Comparison of ENCODE assay signal across 26 cellular contexts in genomic region chr15:40510201-40510600, GRCh38. TPM values are rescaled to one million over a fixed set of nuclear protein-coding genes. Genes with fewer than 3 reads are reported as not detected.
DNase-seq lines count a peak whose midpoint lies in the region; ATAC-seq and TF ChIP-seq lines count a peak whose summit lies in the region.
"Had no signal": no experiment of that assay in that cellular context is flagged by ENCODE, and none has a peak within 500 bp of the region (broad histone marks: within the 10 kb centered on the region; RNA-seq: fewer than 3 reads in every experiment).

No MANE protein-coding gene starts in this region.

- WGBS in endodermal cell (ENCODE audit: insufficient coverage in 1 of 2, insufficient read length in 1 of 2), 2 experiments = 95 to 100% methylated on average over 1 to 2 of the region's 2 CpGs

- H3K27me3 ChIP-seq in endodermal cell (ENCODE audit: control insufficient read depth, insufficient read depth, low read length, poor library complexity, severe bottlenecking) = peaks cover 50% of the 10 kb centered on the region
- H3K27me3 ChIP-seq: upper lobe of left lung had no signal

- H3K27ac ChIP-seq in endodermal cell (ENCODE audit: low read depth, low read length) = no peak overlapping the region
- H3K27ac ChIP-seq: cardiac muscle cell, coronary artery, left lung, upper lobe of left lung had no signal

- H3K36me3 ChIP-seq in endodermal cell (ENCODE audit: control insufficient read depth, insufficient read depth, low read length) = no peaks in the 10 kb centered on the region
- H3K36me3 ChIP-seq: cardiac muscle cell, left lung, upper lobe of left lung had no signal

- peaks cover 3% of the 10 kb centered on the region for H3K36me3 Mint-ChIP-seq in T-helper 1 cell treated with Interleukin-12 subunit alpha and Interleukin-12 subunit beta and Interleukin-4 antibody, amounts not matched to agents 30 μg/mL and 1 μg/mL, for 36 hours (ENCODE audit: low read depth)
- H3K36me3 Mint-ChIP-seq in endodermal cell (ENCODE audit: low read depth) (no peaks in the 10 kb centered on the region), nephron (ENCODE audit: low read depth) (no peaks in the 10 kb centered on the region)
- H3K36me3 Mint-ChIP-seq: activated naive CD8-positive, alpha-beta T cell treated with anti-CD3 and anti-CD28 coated beads, Interleukin-2, amount 10 ng/mL, durations not matched to agents 7 days and 5 days had no signal

- H3K9me3 Mint-ChIP-seq in T-helper 1 cell treated with Interleukin-12 subunit alpha and Interleukin-12 subunit beta and Interleukin-4 antibody, amounts not matched to agents 30 μg/mL and 1 μg/mL, for 36 hours = no peaks in the 10 kb centered on the region
- H3K9me3 Mint-ChIP-seq in endodermal cell = no peaks in the 10 kb centered on the region
- H3K9me3 Mint-ChIP-seq in nephron = no peaks in the 10 kb centered on the region
- H3K9me3 Mint-ChIP-seq: activated naive CD8-positive, alpha-beta T cell treated with anti-CD3 and anti-CD28 coated beads, Interleukin-2, amount 10 ng/mL, durations not matched to agents 7 days and 5 days had no signal

- no peak for TF ChIP-seq CTCF in endodermal cell (conservative IDR thresholded peaks at IDR 0.05)
- no peak for TF ChIP-seq CTCF in nephron (IDR thresholded peaks at IDR 0.05; ENCODE audit: unreplicated experiment in 3 of 3)

- H3K4me3 ChIP-seq in endodermal cell (ENCODE audit: low read length) = no peak overlapping the region
- H3K4me3 ChIP-seq: cardiac muscle cell had no signal

- ATAC-seq in GM21360 (IDR thresholded peaks at IDR 0.05; ENCODE audit: unreplicated experiment) = no peak

- H3K4me1 Mint-ChIP-seq in T-helper 1 cell treated with Interleukin-12 subunit alpha and Interleukin-12 subunit beta and Interleukin-4 antibody, amounts not matched to agents 30 μg/mL and 1 μg/mL, for 36 hours (ENCODE audit: low read depth) = peaks cover 19% of the 10 kb centered on the region
- H3K4me1 Mint-ChIP-seq in endodermal cell (peaks cover 11% of the 10 kb centered on the region), nephron (peaks cover 29% of the 10 kb centered on the region)

- no peak overlapping the region for H3K27ac Mint-ChIP-seq in T-helper 1 cell treated with Interleukin-12 subunit alpha and Interleukin-12 subunit beta and Interleukin-4 antibody, amounts not matched to agents 30 μg/mL and 1 μg/mL, for 36 hours
- no peak overlapping the region for H3K27ac Mint-ChIP-seq in endodermal cell
- H3K27ac Mint-ChIP-seq in nephron = no peak overlapping the region
- H3K27ac Mint-ChIP-seq: activated naive CD8-positive, alpha-beta T cell treated with anti-CD3 and anti-CD28 coated beads, Interleukin-2, amount 10 ng/mL, durations not matched to agents 7 days and 5 days had no signal

- no peaks in the 10 kb centered on the region for H3K4me1 ChIP-seq in endodermal cell (ENCODE audit: control insufficient read depth, insufficient read depth, low read length)

- no peaks in the 10 kb centered on the region for H3K9me3 ChIP-seq in endodermal cell (ENCODE audit: control insufficient read depth, low read length)
- H3K9me3 ChIP-seq: left lung, upper lobe of left lung had no signal

- H3K9ac ChIP-seq in endodermal cell (ENCODE audit: extremely low read depth, low read length, poor library complexity, severe bottlenecking) = no peak overlapping the region

- H3K27me3 Mint-ChIP-seq in T-helper 1 cell treated with Interleukin-12 subunit alpha and Interleukin-12 subunit beta and Interleukin-4 antibody, amounts not matched to agents 30 μg/mL and 1 μg/mL, for 36 hours (ENCODE audit: low read depth) = peaks cover 89% of the 10 kb centered on the region
- H3K27me3 Mint-ChIP-seq in endodermal cell (ENCODE audit: insufficient read depth) (peaks cover 72% of the 10 kb centered on the region), nephron (ENCODE audit: low read depth) (peaks cover 24% of the 10 kb centered on the region)

- peak overlapping the region; percentile 56 for H3K4me3 Mint-ChIP-seq in T-helper 1 cell treated with Interleukin-12 subunit alpha and Interleukin-12 subunit beta and Interleukin-4 antibody, amounts not matched to agents 30 μg/mL and 1 μg/mL, for 36 hours
- no peak overlapping the region for H3K4me3 Mint-ChIP-seq in endodermal cell
- H3K4me3 Mint-ChIP-seq in nephron = peak overlapping the region; percentile 60 to 78 (median 69)

- no peak for DNase-seq in T-helper 1 cell
- DNase-seq in EH (ENCODE audit: low read depth) = peak; percentile 19
- peak; percentile 30 for DNase-seq in endodermal cell
- no peak for DNase-seq in Kasumi-1 (lab: John Stamatoyannopoulos, UW)
- DNase-seq in activated CD4-positive, alpha-beta T cell treated with anti-CD3 and anti-CD28 coated beads, Interleukin-2, amount 50 U/mL, for 4 hours = no peak
- DNase-seq: 8988T; activated naive CD8-positive, alpha-beta T cell treated with anti-CD3 and anti-CD28 coated beads, Interleukin-2, amount 10 ng/mL, durations not matched to agents 7 days and 5 days; DMS79 treated with DMSO at 0.1 percent for 48 hours; effector memory CD4-positive, alpha-beta T cell; GF-D8; islet precursor cell; left lung; NCI-H1092 treated with DMSO at 0.1 percent for 48 hours; NCI-H1694 treated with DMSO at 0.1 percent for 48 hours; NCI-H446 treated with DMSO at 0.1 percent for 48 hours; NCI-H774; occipital lobe; stimulated activated CD4-positive, alpha-beta T cell treated with anti-CD3 and anti-CD28 coated beads, Interleukin-15, amount 100 ng/mL, for 24 hours; stimulated activated CD4-positive, alpha-beta T cell treated with anti-CD3 and anti-CD28 coated beads, Interleukin-4, amount 100 ng/mL, for 4 hours; substantia nigra; upper lobe of left lung had no signal

RNA-seq across cellular contexts. Expression of gene CHST14, which starts 39.4 kb away (rescaled TPM):
- total RNA-seq in endodermal cell = 10 to 100 TPM; 33.7 to 43.0 TPM
- 28.5 TPM for polyA plus RNA-seq in endodermal cell (2013, experiment 1 of 2)
- polyA plus RNA-seq in endodermal cell (2013, experiment 2 of 2) = 27.1 TPM

RNA-seq across cellular contexts. Expression of gene CCDC32, which starts 54.6 kb away (rescaled TPM):
- total RNA-seq in endodermal cell = 10 to 100 TPM; 14.9 to 16.8 TPM
- polyA plus RNA-seq in endodermal cell (2013, experiment 1 of 2) = 20.6 TPM
- 21.0 TPM for polyA plus RNA-seq in endodermal cell (2013, experiment 2 of 2)

RNA-seq across cellular contexts. Expression of gene RPUSD2, which starts 58.9 kb away (rescaled TPM):
- 10 to 100 TPM; 16.5 to 20.5 TPM for total RNA-seq in endodermal cell
- 10.2 TPM for polyA plus RNA-seq in endodermal cell (2013, experiment 1 of 2)
- polyA plus RNA-seq in endodermal cell (2013, experiment 2 of 2) = 8.3 TPM

Comparison
In these comparisons a context has a peak if more than half of its experiments do, and no peak if none do; other contexts are left out.
1. DNase-seq: peak in EH (single experiment) and endodermal cell (single experiment); none in T-helper 1 cell (0 of 5), Kasumi-1 (0 of 2) and activated CD4-positive, alpha-beta T cell treated with anti-CD3 and anti-CD28 coated beads, Interleukin-2, amount 50 U/mL, for 4 hours (0 of 2).